Comparison of ENCODE assay signal across 1 cellular context in the genomic region with DNA sequence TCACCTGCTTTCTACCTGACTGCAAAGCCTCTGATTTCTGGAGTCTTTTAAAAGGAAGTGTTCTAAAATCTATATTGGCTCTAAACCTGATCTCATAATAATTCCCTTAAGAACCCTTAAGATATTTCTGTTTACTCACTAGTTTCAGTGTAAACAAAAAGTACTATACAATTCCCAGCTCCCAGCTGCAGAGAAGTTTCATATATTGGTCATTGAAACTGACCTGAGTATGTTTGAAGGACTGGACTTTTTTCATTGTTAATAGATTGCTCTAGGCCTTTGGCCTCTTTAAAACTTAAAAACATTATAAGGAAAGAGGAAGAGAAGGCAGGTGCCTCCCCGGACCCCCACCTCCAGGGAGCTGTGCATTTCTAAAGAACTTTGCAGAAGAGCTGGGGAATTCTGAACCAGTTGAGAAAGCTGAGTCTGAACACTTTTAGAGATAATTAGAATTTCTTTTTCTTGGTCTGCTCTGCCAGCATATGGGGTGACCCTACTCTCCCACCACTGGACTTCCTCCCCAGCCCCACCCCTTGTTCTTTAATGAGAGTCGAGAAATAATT.
TF ChIP-seq lines count a peak whose summit lies in the region.

No MANE protein-coding gene starts in this region.

TF ChIP-seq in GM23338, 12 proteins besides CTCF, POLR2A, EP300 and RAD21 (continued from another document):
- TF ChIP-seq, protein P1, sequence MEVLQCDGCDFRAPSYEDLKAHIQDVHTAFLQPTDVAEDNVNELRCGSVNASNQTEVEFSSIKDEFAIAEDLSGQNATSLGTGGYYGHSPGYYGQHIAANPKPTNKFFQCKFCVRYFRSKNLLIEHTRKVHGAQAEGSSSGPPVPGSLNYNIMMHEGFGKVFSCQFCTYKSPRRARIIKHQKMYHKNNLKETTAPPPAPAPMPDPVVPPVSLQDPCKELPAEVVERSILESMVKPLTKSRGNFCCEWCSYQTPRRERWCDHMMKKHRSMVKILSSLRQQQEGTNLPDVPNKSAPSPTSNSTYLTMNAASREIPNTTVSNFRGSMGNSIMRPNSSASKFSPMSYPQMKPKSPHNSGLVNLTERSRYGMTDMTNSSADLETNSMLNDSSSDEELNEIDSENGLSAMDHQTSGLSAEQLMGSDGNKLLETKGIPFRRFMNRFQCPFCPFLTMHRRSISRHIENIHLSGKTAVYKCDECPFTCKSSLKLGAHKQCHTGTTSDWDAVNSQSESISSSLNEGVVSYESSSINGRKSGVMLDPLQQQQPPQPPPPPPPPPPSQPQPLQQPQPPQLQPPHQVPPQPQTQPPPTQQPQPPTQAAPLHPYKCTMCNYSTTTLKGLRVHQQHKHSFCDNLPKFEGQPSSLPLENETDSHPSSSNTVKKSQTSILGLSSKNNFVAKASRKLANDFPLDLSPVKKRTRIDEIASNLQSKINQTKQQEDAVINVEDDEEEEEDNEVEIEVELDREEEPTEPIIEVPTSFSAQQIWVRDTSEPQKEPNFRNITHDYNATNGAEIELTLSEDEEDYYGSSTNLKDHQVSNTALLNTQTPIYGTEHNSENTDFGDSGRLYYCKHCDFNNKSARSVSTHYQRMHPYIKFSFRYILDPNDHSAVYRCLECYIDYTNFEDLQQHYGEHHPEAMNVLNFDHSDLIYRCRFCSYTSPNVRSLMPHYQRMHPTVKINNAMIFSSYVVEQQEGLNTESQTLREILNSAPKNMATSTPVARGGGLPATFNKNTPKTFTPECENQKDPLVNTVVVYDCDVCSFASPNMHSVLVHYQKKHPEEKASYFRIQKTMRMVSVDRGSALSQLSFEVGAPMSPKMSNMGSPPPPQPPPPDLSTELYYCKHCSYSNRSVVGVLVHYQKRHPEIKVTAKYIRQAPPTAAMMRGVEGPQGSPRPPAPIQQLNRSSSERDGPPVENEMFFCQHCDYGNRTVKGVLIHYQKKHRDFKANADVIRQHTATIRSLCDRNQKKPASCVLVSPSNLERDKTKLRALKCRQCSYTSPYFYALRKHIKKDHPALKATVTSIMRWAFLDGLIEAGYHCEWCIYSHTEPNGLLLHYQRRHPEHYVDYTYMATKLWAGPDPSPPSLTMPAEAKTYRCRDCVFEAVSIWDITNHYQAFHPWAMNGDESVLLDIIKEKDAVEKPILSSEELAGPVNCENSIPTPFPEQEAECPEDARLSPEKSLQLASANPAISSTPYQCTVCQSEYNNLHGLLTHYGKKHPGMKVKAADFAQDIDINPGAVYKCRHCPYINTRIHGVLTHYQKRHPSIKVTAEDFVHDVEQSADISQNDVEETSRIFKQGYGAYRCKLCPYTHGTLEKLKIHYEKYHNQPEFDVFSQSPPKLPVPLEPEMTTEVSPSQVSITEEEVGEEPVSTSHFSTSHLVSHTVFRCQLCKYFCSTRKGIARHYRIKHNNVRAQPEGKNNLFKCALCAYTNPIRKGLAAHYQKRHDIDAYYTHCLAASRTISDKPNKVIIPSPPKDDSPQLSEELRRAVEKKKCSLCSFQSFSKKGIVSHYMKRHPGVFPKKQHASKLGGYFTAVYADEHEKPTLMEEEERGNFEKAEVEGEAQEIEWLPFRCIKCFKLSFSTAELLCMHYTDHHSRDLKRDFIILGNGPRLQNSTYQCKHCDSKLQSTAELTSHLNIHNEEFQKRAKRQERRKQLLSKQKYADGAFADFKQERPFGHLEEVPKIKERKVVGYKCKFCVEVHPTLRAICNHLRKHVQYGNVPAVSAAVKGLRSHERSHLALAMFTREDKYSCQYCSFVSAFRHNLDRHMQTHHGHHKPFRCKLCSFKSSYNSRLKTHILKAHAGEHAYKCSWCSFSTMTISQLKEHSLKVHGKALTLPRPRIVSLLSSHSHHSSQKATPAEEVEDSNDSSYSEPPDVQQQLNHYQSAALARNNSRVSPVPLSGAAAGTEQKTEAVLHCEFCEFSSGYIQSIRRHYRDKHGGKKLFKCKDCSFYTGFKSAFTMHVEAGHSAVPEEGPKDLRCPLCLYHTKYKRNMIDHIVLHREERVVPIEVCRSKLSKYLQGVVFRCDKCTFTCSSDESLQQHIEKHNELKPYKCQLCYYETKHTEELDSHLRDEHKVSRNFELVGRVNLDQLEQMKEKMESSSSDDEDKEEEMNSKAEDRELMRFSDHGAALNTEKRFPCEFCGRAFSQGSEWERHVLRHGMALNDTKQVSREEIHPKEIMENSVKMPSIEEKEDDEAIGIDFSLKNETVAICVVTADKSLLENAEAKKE (CRISPR knock-in tag; IDR thresholded peaks at IDR 0.05): no peak
- no peak for TF ChIP-seq CREB1 (CRISPR knock-in tag; IDR thresholded peaks at IDR 0.05; ENCODE audit: low read depth)
- no peak for TF ChIP-seq JUNB (IDR thresholded peaks at IDR 0.05; ENCODE audit: unreplicated experiment)
- TF ChIP-seq EZH2phosphoT487 (IDR thresholded peaks at IDR 0.05; ENCODE audit: unreplicated experiment): no peak
- TF ChIP-seq ZNF114 (CRISPR knock-in tag; IDR thresholded peaks at IDR 0.05): no peak
- TF ChIP-seq POLR2AphosphoS5 (IDR thresholded peaks at IDR 0.05; ENCODE audit: low read depth): no peak
